Comparison of ENCODE assay signal across 10 cellular contexts in the genomic region with DNA sequence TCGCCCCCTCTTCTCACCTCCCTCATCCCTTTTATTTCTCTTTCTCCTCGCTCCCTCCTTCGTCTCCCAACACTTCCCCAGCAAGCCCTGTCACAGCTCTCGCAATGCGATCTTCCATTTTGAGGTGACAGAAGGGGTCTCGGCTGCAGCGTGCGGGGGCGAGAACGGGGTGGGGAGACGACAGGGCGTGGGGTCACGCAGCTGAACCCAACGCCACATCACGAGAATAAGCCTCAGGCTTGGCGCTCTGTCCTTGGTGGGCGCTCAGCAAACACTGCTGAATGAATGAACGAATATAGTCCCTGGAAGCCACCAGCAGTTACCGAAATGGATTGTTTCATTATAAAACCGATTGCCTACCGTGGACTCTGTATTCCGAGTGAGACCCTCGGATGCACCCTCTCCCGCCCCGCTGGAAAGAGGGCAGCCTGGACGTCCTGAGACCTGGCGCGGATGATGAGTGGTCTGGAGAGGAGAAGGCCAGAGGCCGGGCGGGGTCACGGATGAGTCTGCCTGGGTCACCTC. TPM values are rescaled to one million over a fixed set of nuclear protein-coding genes. Genes with fewer than 3 reads are reported as not detected.
DNase-seq lines count a peak whose midpoint lies in the region; ATAC-seq and TF ChIP-seq lines count a peak whose summit lies in the region.
"Had no signal": no experiment of that assay in that cellular context is flagged by ENCODE, and none has a peak within 500 bp of the region (broad histone marks: within the 10 kb centered on the region; RNA-seq: fewer than 3 reads in every experiment).

No MANE protein-coding gene starts in this region.

- H3K9me3 Mint-ChIP-seq in activated naive CD4-positive, alpha-beta T cell treated with anti-CD3 and anti-CD28 coated beads, Interleukin-2, amount 50 U/mL, for 24 hours, result peaks cover 9% of the 10 kb centered on the region
- H3K9me3 Mint-ChIP-seq in activated naive CD8-positive, alpha-beta T cell treated with anti-CD3 and anti-CD28 coated beads, Interleukin-2, amount 50 U/mL, for 24 hours, result peaks cover 8% of the 10 kb centered on the region

- no peak for ATAC-seq in activated naive CD8-positive, alpha-beta T cell treated with anti-CD3 and anti-CD28 coated beads, Interleukin-2, amount 50 U/mL, for 24 hours
- no peak for ATAC-seq in left lung

- no peak overlapping the region for H3K27ac Mint-ChIP-seq in activated naive CD4-positive, alpha-beta T cell treated with anti-CD3 and anti-CD28 coated beads, Interleukin-2, amount 50 U/mL, for 24 hours
- no peak overlapping the region for H3K27ac Mint-ChIP-seq in activated naive CD8-positive, alpha-beta T cell treated with anti-CD3 and anti-CD28 coated beads, Interleukin-2, amount 50 U/mL, for 24 hours

- intact Hi-C loops in left lung (cut with DNase I), result no loop called here

- TF ChIP-seq CTCF in left lung (IDR thresholded peaks at IDR 0.05), result no peak
- TF ChIP-seq CTCF in GM10248 (IDR thresholded peaks at IDR 0.05; ENCODE audit: control extremely low read depth, extremely low read depth, low read depth, missing control alignments), result no peak

- no peaks in the 10 kb centered on the region for H3K36me3 ChIP-seq in left lung

- peaks cover 2% of the 10 kb centered on the region for H3K36me3 Mint-ChIP-seq in activated naive CD4-positive, alpha-beta T cell treated with anti-CD3 and anti-CD28 coated beads, Interleukin-2, amount 50 U/mL, for 24 hours
- peaks cover 16% of the 10 kb centered on the region for H3K36me3 Mint-ChIP-seq in activated naive CD8-positive, alpha-beta T cell treated with anti-CD3 and anti-CD28 coated beads, Interleukin-2, amount 50 U/mL, for 24 hours (ENCODE audit: low read depth)

- DNase-seq in activated naive CD4-positive, alpha-beta T cell (lab: John Stamatoyannopoulos, UW), result no peak
- DNase-seq in activated naive CD8-positive, alpha-beta T cell treated with anti-CD3 and anti-CD28 coated beads, Interleukin-2, amount 50 U/mL, for 24 hours, result no peak
- no peak for DNase-seq in left lung
- DNase-seq in SKM-1 (lab: John Stamatoyannopoulos, UW; ENCODE audit: unreplicated experiment), result no peak
- DNase-seq in HCEC 1CT, result no peak
- DNase-seq in GM10248 (ENCODE audit: extremely low spot score), result no peak
- DNase-seq: NCI-H1436 treated with DMSO at 0.1 percent for 48 hours, SHP77 treated with DMSO at 0.1 percent for 48 hours had no signal

- POLR2A ChIA-PET in GM10248 (lab: Yijun Ruan, JAX), result no interaction called here

- CTCF ChIA-PET in GM10248 (lab: Yijun Ruan, JAX), result no interaction called here

- H3K4me1 ChIP-seq in left lung, result peaks cover 0 to 75% of the 10 kb centered on the region in 2 donors

- H3K27me3 ChIP-seq in left lung, result peaks cover 99 to 100% of the 10 kb centered on the region in 2 donors

- H3K4me1 Mint-ChIP-seq in activated naive CD4-positive, alpha-beta T cell treated with anti-CD3 and anti-CD28 coated beads, Interleukin-2, amount 50 U/mL, for 24 hours, result peaks cover 68% of the 10 kb centered on the region
- H3K4me1 Mint-ChIP-seq in activated naive CD8-positive, alpha-beta T cell treated with anti-CD3 and anti-CD28 coated beads, Interleukin-2, amount 50 U/mL, for 24 hours, result peaks cover 72% of the 10 kb centered on the region

- H3K4me3 Mint-ChIP-seq in activated naive CD4-positive, alpha-beta T cell treated with anti-CD3 and anti-CD28 coated beads, Interleukin-2, amount 50 U/mL, for 24 hours, result peak overlapping the region; percentile 82
- peak overlapping the region; percentile 76 for H3K4me3 Mint-ChIP-seq in activated naive CD8-positive, alpha-beta T cell treated with anti-CD3 and anti-CD28 coated beads, Interleukin-2, amount 50 U/mL, for 24 hours

- peak overlapping the region in 1 of 2 donors; percentile 77 for H3K27ac ChIP-seq in left lung
- H3K27ac ChIP-seq in temporal lobe (ENCODE audit: low read depth, low read length), result peak overlapping the region; percentile 44

- H3K27me3 Mint-ChIP-seq in activated naive CD4-positive, alpha-beta T cell treated with anti-CD3 and anti-CD28 coated beads, Interleukin-2, amount 50 U/mL, for 24 hours, result peaks cover 64% of the 10 kb centered on the region
- peaks cover 89% of the 10 kb centered on the region for H3K27me3 Mint-ChIP-seq in activated naive CD8-positive, alpha-beta T cell treated with anti-CD3 and anti-CD28 coated beads, Interleukin-2, amount 50 U/mL, for 24 hours

- peak overlapping the region; percentile 26 to 50 for H3K4me3 ChIP-seq in left lung

- no peaks in the 10 kb centered on the region for H3K9me3 ChIP-seq in left lung

RNA-seq across cellular contexts. Expression of a gene that starts 3.9 kb away (rescaled TPM):
- total RNA-seq in left lung (10 to 100 TPM in 1 of 2 donors, 1 to 10 TPM in 1; 6.5 to 12.9 TPM), temporal lobe (9.6 TPM)
